In genomic region chr11:65857500-65858353, GRCh38 we compare ENCODE assay signal across 1 cellular context.
TF ChIP-seq lines count a peak whose summit lies in the region.

Gene CFL1, minus strand, starts transcription at chr11:65858180. Its CDS starts 81 bp downstream, at chr11:65858099.

TF ChIP-seq in GM12878, 131 proteins besides CTCF, POLR2A, EP300 and RAD21 (continued from another document):
- no peak for TF ChIP-seq KDM1A (IDR thresholded peaks at IDR 0.05; ENCODE audit: borderline replicate concordance)
- peak; percentile 85 for TF ChIP-seq RELA (IDR thresholded peaks at IDR 0.05; ENCODE audit: borderline replicate concordance, partially characterized antibody)
- peak; percentile 98 for TF ChIP-seq SMAD5 (IDR thresholded peaks at IDR 0.05; ENCODE audit: low read depth)
- 0 out of 2 replicates have a peak, but pooled peaks have one; percentile 19 for TF ChIP-seq ZSCAN29 (IDR thresholded peaks at IDR 0.05)
- peak; percentile 90; the same call in 1 of the 2 replicates for TF ChIP-seq STAT1 (conservative IDR thresholded peaks at IDR 0.05)
TF ChIP-seq in GM12878: peak in this region for 61.
